8 cellular contexts compared by ENCODE assay signal in genomic region chr7:5695709-5696345, GRCh38.
DNase-seq lines count a peak whose midpoint lies in the region; ATAC-seq, FAIRE-seq and TF ChIP-seq lines count a peak whose summit lies in the region.

No MANE protein-coding gene starts in this region.

- no peaks in the 10 kb centered on the region for H3K27me3 Mint-ChIP-seq in central memory CD8-positive, alpha-beta T cell

- TF ChIP-seq CTCF in liver (IDR thresholded peaks at IDR 0.05; ENCODE audit: low read depth, low read length, missing input control) (no peak), HepG2 (CRISPR knock-in tag; IDR thresholded peaks at IDR 0.05) (no peak)

- no peak for ATAC-seq in HepG2
- ATAC-seq in central memory CD8-positive, alpha-beta T cell (replicated peaks; ENCODE audit: extremely low read depth, poor library complexity, severe bottlenecking): no peak
- peak; percentile 2 for ATAC-seq in aorta (ENCODE audit: low FRiP score)
- ATAC-seq in HG02763 (IDR thresholded peaks at IDR 0.05; ENCODE audit: unreplicated experiment): no peak

- in situ Hi-C loops in HepG2 (cut with HindIII; ENCODE audit: extremely low pct_ligation_motif_present, low pct_unique_long_range_greater_than_20kb): no loop called here

- peaks cover 3% of the 10 kb centered on the region for H3K79me2 ChIP-seq in HepG2 (ENCODE audit: insufficient read depth, low read length)

- DNase-seq in HepG2 (ENCODE audit: low spot score) (no peak), aorta (no peak), GOT3 (lab: John Stamatoyannopoulos, UW) (no peak), NCI-H2107 (lab: John Stamatoyannopoulos, UW) (no peak)
- DNase-seq in central memory CD8-positive, alpha-beta T cell (ENCODE audit: low spot score in 2 of 2): no peak

- H3K4me2 ChIP-seq in HepG2 (ENCODE audit: low read depth, low read length): no peak overlapping the region

- H3K9me3 Mint-ChIP-seq in central memory CD8-positive, alpha-beta T cell: no peaks in the 10 kb centered on the region

- intact Hi-C loops in HepG2 (cut with micrococcal nuclease; ENCODE audit: unreplicated experiment): no loop called here
- intact Hi-C loops in aorta (cut with DNase I): no loop called here

- no TSS peak for BruUV-seq in HepG2 (replicated peaks; lab: Mats Ljungman, UMichigan)

- 68% methylated on average over 8 of the region's 8 CpGs for WGBS in liver
- 93% methylated on average over 8 of the region's 8 CpGs for WGBS in HepG2 (ENCODE audit: low lambda C conversion rate)
- 2 to 4% methylated on average over 8 of the region's 8 CpGs for WGBS in aorta, 2 donors

- H3K9me3 ChIP-seq in liver (ENCODE audit: control insufficient read depth in 4 of 4, low read length in 3 of 4) (no peaks in the 10 kb centered on the region), HepG2 (ENCODE audit: low read length) (no peaks in the 10 kb centered on the region), muscle layer of colon (ENCODE audit: low read length) (no peaks in the 10 kb centered on the region), aorta (ENCODE audit: control insufficient read depth, low read length) (no peaks in the 10 kb centered on the region)

- H3K4me1 ChIP-seq in liver (ENCODE audit: control insufficient read depth in 4 of 4, insufficient read depth in 4 of 4, low read length in 3 of 4) (peaks cover 0 to 31% (median 21%) of the 10 kb centered on the region in 4 donors), HepG2 (ENCODE audit: insufficient read depth, low read length) (peaks cover 31% of the 10 kb centered on the region), muscle layer of colon (ENCODE audit: insufficient read depth, low read length) (peaks cover 99% of the 10 kb centered on the region), aorta (ENCODE audit: control insufficient read depth in 1 of 2, insufficient read depth in 2 of 2, low read length in 2 of 2) (peaks cover 3 to 5% of the 10 kb centered on the region in 2 donors)

- H3K4me1 Mint-ChIP-seq in central memory CD8-positive, alpha-beta T cell: peaks cover 80% of the 10 kb centered on the region

- FAIRE-seq in HepG2 (lab: Jason Lieb, UNC): no peak

- TF ChIP-seq EP300 in HepG2 (IDR thresholded peaks at IDR 0.05; ENCODE audit: low read depth in 2 of 2, low read length in 2 of 2): no peak
- no peak for TF ChIP-seq EP300 in HepG2 (CRISPR knock-in tag; IDR thresholded peaks at IDR 0.05; ENCODE audit: borderline replicate concordance)

- TF ChIP-seq RAD21 in liver (IDR thresholded peaks at IDR 0.05) (no peak), HepG2 (CRISPR knock-in tag; IDR thresholded peaks at IDR 0.05) (no peak)

- peak overlapping the region; percentile 84 for H3K27ac Mint-ChIP-seq in central memory CD8-positive, alpha-beta T cell (ENCODE audit: low read depth)

- H3K4me3 ChIP-seq in liver (ENCODE audit: low read depth in 1 of 3, low read length in 3 of 3) (no peak overlapping the region), HepG2 (replicated peaks in 1 of 3; ENCODE audit: insufficient read depth in 1 of 3, low read depth in 2 of 3, low read length in 3 of 3) (no peak overlapping the region), muscle layer of colon (ENCODE audit: low read depth in 1 of 2, low read length in 2 of 2) (peak overlapping the region; percentile 45 to 64), aorta (ENCODE audit: low read length in 2 of 2) (peak overlapping the region in 1 of 2 donors; percentile 44)

- peak overlapping the region; percentile 65 to 66 for H3K27ac ChIP-seq in liver (ENCODE audit: low read depth in 1 of 2, low read length in 2 of 2)
- H3K27ac ChIP-seq in HepG2 (ENCODE audit: extremely low read length, insufficient read depth, low read length): no peak overlapping the region
- H3K27ac ChIP-seq in muscle layer of colon (ENCODE audit: low read depth, low read length): peak overlapping the region; percentile 97
- peak overlapping the region; percentile 80 to 99 for H3K27ac ChIP-seq in aorta (ENCODE audit: low read depth in 1 of 2, low read length in 2 of 2)

- H3K27me3 ChIP-seq in liver (ENCODE audit: control insufficient read depth in 4 of 4, insufficient read depth in 4 of 4, low read length in 3 of 4) (no peaks in the 10 kb centered on the region), HepG2 (ENCODE audit: control insufficient read depth in 1 of 2, insufficient read depth in 2 of 2, low read length in 2 of 2) (no peaks in the 10 kb centered on the region), muscle layer of colon (ENCODE audit: control insufficient read depth in 1 of 2, insufficient read depth in 2 of 2, low read length in 2 of 2) (no peaks in the 10 kb centered on the region), aorta (ENCODE audit: control insufficient read depth in 1 of 2, insufficient read depth in 2 of 2, low read length in 1 of 2) (no peaks in the 10 kb centered on the region)

- peaks cover 15% of the 10 kb centered on the region for H3K36me3 Mint-ChIP-seq in central memory CD8-positive, alpha-beta T cell (ENCODE audit: insufficient read depth)

- no peak overlapping the region for H2AFZ ChIP-seq in HepG2 (ENCODE audit: low read length)

- H3K4me3 Mint-ChIP-seq in central memory CD8-positive, alpha-beta T cell: peak overlapping the region; percentile 77

- POLR2A ChIA-PET in HepG2 (lab: Yijun Ruan, JAX): no interaction called here

- H3K36me3 ChIP-seq in liver (ENCODE audit: control insufficient read depth in 4 of 4, insufficient read depth in 3 of 4, low read depth in 1 of 4, low read length in 3 of 4) (no peaks in the 10 kb centered on the region), HepG2 (replicated peaks in 1 of 2; ENCODE audit: control insufficient read depth in 1 of 2, insufficient read depth in 2 of 2, low read length in 2 of 2) (peaks cover 8 to 25% of the 10 kb centered on the region in 2 experiments; a peak in 3 of 5 replicates), muscle layer of colon (ENCODE audit: insufficient read depth, low read length) (peaks cover 6% of the 10 kb centered on the region), aorta (ENCODE audit: control insufficient read depth in 1 of 2, insufficient read depth in 2 of 2, low read length in 1 of 2) (no peaks in the 10 kb centered on the region)

- H4K20me1 ChIP-seq in HepG2 (ENCODE audit: insufficient read depth, low read length): no peaks in the 10 kb centered on the region

- H3K9ac ChIP-seq in liver (ENCODE audit: low read depth in 1 of 2, low read length in 2 of 2) (peak overlapping the region in 1 of 2 donors; percentile 18), HepG2 (ENCODE audit: insufficient read depth, low read depth, low read length) (no peak overlapping the region), muscle layer of colon (ENCODE audit: low read length) (peak overlapping the region; percentile 82)

- TF ChIP-seq POLR2A in HepG2 (IDR thresholded peaks at IDR 0.05; ENCODE audit: insufficient read depth in 1 of 2, low read depth in 2 of 2, low read length in 2 of 2): no peak

- CTCF ChIA-PET in HepG2 (lab: Yijun Ruan, JAX; ENCODE audit: low intra/inter-chr PET ratio, low total read pairs): no interaction called here

TF ChIP-seq in liver, 16 proteins besides CTCF, POLR2A, EP300 and RAD21:
- TF ChIP-seq EGR1 (IDR thresholded peaks at IDR 0.05; ENCODE audit: low read depth in 2 of 2) (peak in 1 of 2 donors; percentile 33), NR2F2 (IDR thresholded peaks at IDR 0.05) (peak; percentile 62), GABPA (IDR thresholded peaks at IDR 0.05 in 1 of 2, conservative IDR thresholded peaks at IDR 0.05 in 1 of 2) (no peak), YY1 (IDR thresholded peaks at IDR 0.05) (peak; percentile 37), RXRA (IDR thresholded peaks at IDR 0.05) (peak in 1 of 2 donors; percentile 45), MAX (IDR thresholded peaks at IDR 0.05) (peak; percentile 46), SP1 (IDR thresholded peaks at IDR 0.05) (no peak), HNF4G (IDR thresholded peaks at IDR 0.05) (no peak), FOXA2 (IDR thresholded peaks at IDR 0.05) (peak; percentile 19), JUND (IDR thresholded peaks at IDR 0.05) (no peak), HNF4A (conservative IDR thresholded peaks at IDR 0.05) (peak in 1 of 2 donors; percentile 31)
TF ChIP-seq in liver: peak in this region for 7.

TF ChIP-seq in HepG2, 621 proteins besides CTCF, POLR2A, EP300 and RAD21 (continues in another document):
- TF ChIP-seq ZBTB26 (CRISPR knock-in tag; IDR thresholded peaks at IDR 0.05; ENCODE audit: borderline replicate concordance) (no peak), ZNF382 (CRISPR knock-in tag; IDR thresholded peaks at IDR 0.05; ENCODE audit: borderline replicate concordance) (no peak)
- TF ChIP-seq, protein P1, sequence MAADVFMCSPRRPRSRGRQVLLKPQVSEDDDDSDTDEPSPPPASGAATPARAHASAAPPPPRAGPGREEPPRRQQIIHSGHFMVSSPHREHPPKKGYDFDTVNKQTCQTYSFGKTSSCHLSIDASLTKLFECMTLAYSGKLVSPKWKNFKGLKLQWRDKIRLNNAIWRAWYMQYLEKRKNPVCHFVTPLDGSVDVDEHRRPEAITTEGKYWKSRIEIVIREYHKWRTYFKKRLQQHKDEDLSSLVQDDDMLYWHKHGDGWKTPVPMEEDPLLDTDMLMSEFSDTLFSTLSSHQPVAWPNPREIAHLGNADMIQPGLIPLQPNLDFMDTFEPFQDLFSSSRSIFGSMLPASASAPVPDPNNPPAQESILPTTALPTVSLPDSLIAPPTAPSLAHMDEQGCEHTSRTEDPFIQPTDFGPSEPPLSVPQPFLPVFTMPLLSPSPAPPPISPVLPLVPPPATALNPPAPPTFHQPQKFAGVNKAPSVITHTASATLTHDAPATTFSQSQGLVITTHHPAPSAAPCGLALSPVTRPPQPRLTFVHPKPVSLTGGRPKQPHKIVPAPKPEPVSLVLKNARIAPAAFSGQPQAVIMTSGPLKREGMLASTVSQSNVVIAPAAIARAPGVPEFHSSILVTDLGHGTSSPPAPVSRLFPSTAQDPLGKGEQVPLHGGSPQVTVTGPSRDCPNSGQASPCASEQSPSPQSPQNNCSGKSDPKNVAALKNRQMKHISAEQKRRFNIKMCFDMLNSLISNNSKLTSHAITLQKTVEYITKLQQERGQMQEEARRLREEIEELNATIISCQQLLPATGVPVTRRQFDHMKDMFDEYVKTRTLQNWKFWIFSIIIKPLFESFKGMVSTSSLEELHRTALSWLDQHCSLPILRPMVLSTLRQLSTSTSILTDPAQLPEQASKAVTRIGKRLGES (CRISPR knock-in tag; IDR thresholded peaks at IDR 0.05; ENCODE audit: borderline replicate concordance): no peak

Comparison
In these comparisons a context has a peak if more than half of its experiments do, and no peak if none do; other contexts are left out.
1. H3K4me3 ChIP-seq: peak in muscle layer of colon (2 of 2); none in liver (0 of 3) and HepG2 (0 of 3).